In genomic region chr7:149147730-149148653, GRCh38 we compare ENCODE assay signal across 9 cellular contexts. TPM values are rescaled to one million over a fixed set of nuclear protein-coding genes. Genes with fewer than 3 reads are reported as not detected.
DNase-seq lines count a peak whose midpoint lies in the region; ATAC-seq, FAIRE-seq and TF ChIP-seq lines count a peak whose summit lies in the region.
"Had no signal": no experiment of that assay in that cellular context is flagged by ENCODE, and none has a peak within 500 bp of the region (broad histone marks: within the 10 kb centered on the region; RNA-seq: fewer than 3 reads in every experiment).

No MANE protein-coding gene starts in this region.

- no peak for FAIRE-seq in GM12878 (lab: Jason Lieb, UNC)
- no peak for FAIRE-seq in D721Med (lab: Jason Lieb, UNC)
- FAIRE-seq: islet of Langerhans had no signal

- H3K4me1 ChIP-seq in DND-41 (ENCODE audit: insufficient read depth, low read length) (peaks cover 33% of the 10 kb centered on the region), HUES48 (ENCODE audit: control insufficient read depth, insufficient read depth, low read length) (peaks cover 51% of the 10 kb centered on the region), GM12878 (ENCODE audit: control insufficient read depth, insufficient read depth, low read length) (peaks cover 5% of the 10 kb centered on the region), iPS DF 6.9 (ENCODE audit: control insufficient read depth, insufficient read depth, low read length) (no peaks in the 10 kb centered on the region; the same call in 1 of the 2 replicates), sigmoid colon (peaks cover 0 to 31% (median 21%) of the 10 kb centered on the region in 4 donors)

- peak overlapping the region; percentile 61 to 80 for H3K4me3 ChIP-seq in DND-41 (ENCODE audit: low read depth in 1 of 2, low read length in 2 of 2)
- peak overlapping the region; percentile 92 for H3K4me3 ChIP-seq in HUES48 (ENCODE audit: low read depth, low read length)
- peak overlapping the region; percentile 80 for H3K4me3 ChIP-seq in GM12878
- H3K4me3 ChIP-seq in iPS DF 6.9 (ENCODE audit: low read length): peak overlapping the region; percentile 98
- H3K4me3 ChIP-seq in sigmoid colon: peak overlapping the region; percentile 72 to 92 (median 84)

- no peaks in the 10 kb centered on the region for H3K27me3 ChIP-seq in DND-41 (ENCODE audit: insufficient read depth, low read length, poor library complexity)
- H3K27me3 ChIP-seq in HUES48 (ENCODE audit: control insufficient read depth, insufficient read depth, low read length): no peaks in the 10 kb centered on the region
- H3K27me3 ChIP-seq in GM12878 (replicated peaks in 1 of 2; ENCODE audit: control insufficient read depth in 2 of 2, insufficient read depth in 2 of 2, low read length in 1 of 2): no peaks in the 10 kb centered on the region
- H3K27me3 ChIP-seq in iPS DF 6.9 (ENCODE audit: control insufficient read depth, insufficient read depth, low read length): no peaks in the 10 kb centered on the region
- H3K27me3 ChIP-seq in sigmoid colon: no peaks in the 10 kb centered on the region

- SMC1A ChIA-PET in GM12878 (lab: Charles Lee; ENCODE audit: uncharacterized antibody, unreplicated experiment): interaction anchor here (1.1 to 1.7 kb wide), 4 partner anchors 17 to 137 kb away, joined by 3 read pairs; partner anchors contain the start of gene ZNF282

- peak overlapping the region; percentile 97 for H3K4me2 ChIP-seq in DND-41 (ENCODE audit: insufficient read depth, low read length)
- H3K4me2 ChIP-seq in GM12878 (ENCODE audit: control insufficient read depth, insufficient read depth): peak overlapping the region; percentile 78

- H3K9ac ChIP-seq in DND-41 (ENCODE audit: low read depth, low read length): peak overlapping the region; percentile 73
- peak overlapping the region; percentile 94 for H3K9ac ChIP-seq in HUES48 (ENCODE audit: low read depth, low read length)
- peak overlapping the region; percentile 82 for H3K9ac ChIP-seq in GM12878 (ENCODE audit: control insufficient read depth, insufficient read depth, low read length)

- POLR2A ChIA-PET in GM12878 (lab: Charles Lee): interaction anchor here (0.8 to 3.0 kb wide), 7 partner anchors 10 to 114 kb away, joined by 3 to 31 read pairs (median 4); partner anchors contain the start of genes ZNF282, ZNF425 and ZNF783

- H3K27ac ChIP-seq in DND-41 (ENCODE audit: low read length): peak overlapping the region; percentile 93
- H3K27ac ChIP-seq in HUES48 (ENCODE audit: low read depth, low read length): peak overlapping the region; percentile 99
- peak overlapping the region; percentile 94 for H3K27ac ChIP-seq in GM12878 (ENCODE audit: control insufficient read depth, insufficient read depth)
- no peak overlapping the region for H3K27ac ChIP-seq in iPS DF 6.9 (ENCODE audit: low read length)
- H3K27ac ChIP-seq in sigmoid colon: peak overlapping the region; percentile 89 to 94 (median 92)

- ATAC-seq in DND-41 (ENCODE audit: insufficient read depth, low read depth): peak; percentile 40
- ATAC-seq in GM21515 (IDR thresholded peaks at IDR 0.05; ENCODE audit: unreplicated experiment): peak; percentile 32
- peak; percentile 47 for ATAC-seq in GM12878

- H3K79me2 ChIP-seq in DND-41 (ENCODE audit: insufficient read depth, low read length) (peaks cover 71% of the 10 kb centered on the region), GM12878 (ENCODE audit: control insufficient read depth, insufficient read depth, low read length) (peaks cover 55% of the 10 kb centered on the region)

- in situ Hi-C loops in GM12878 (cut with MboI): no loop called here

- TF ChIP-seq EP300 in GM12878 (IDR thresholded peaks at IDR 0.05; ENCODE audit: borderline replicate concordance in 1 of 2, control insufficient read depth in 1 of 2, low read depth in 2 of 2, low read length in 2 of 2) (peak in 1 of 2 experiments; percentile 12; a peak in 1 of 4 replicates), sigmoid colon (IDR thresholded peaks at IDR 0.05) (no peak)

- RAD21 ChIA-PET in GM12878 (lab: Charles Lee; ENCODE audit: unreplicated experiment): interaction anchor here (0.9 to 3.4 kb wide), 9 partner anchors 10 to 114 kb away, joined by 3 to 20 read pairs (median 4); partner anchors contain the start of genes ZNF282, ZNF425 and ZNF783

- DNase-seq in DND-41 (peak; percentile 55), T-helper 22 cell (ENCODE audit: low read depth) (peak; percentile 50), GM12878 (ENCODE audit: low read depth, low spot score) (no peak), iPS DF 6.9 (ENCODE audit: low read depth, low spot score) (no peak), sigmoid colon (peak; percentile 70), D721Med (ENCODE audit: insufficient read length, low spot score) (no peak)

- TF ChIP-seq POLR2A in GM12878 (IDR thresholded peaks at IDR 0.05; ENCODE audit: low read depth, low read length): peak; percentile 63
- TF ChIP-seq POLR2A in sigmoid colon (IDR thresholded peaks at IDR 0.05): no peak

- H4K20me1 ChIP-seq in DND-41 (ENCODE audit: insufficient read depth, low read length) (peaks cover 17% of the 10 kb centered on the region; the same call in 1 of the 2 replicates), GM12878 (ENCODE audit: control insufficient read depth, insufficient read depth) (no peaks in the 10 kb centered on the region)

- CTCF ChIA-PET in GM12878 (lab: Yijun Ruan, JAX): interaction anchor here (0.9 to 3.4 kb wide), 14 partner anchors 10 to 451 kb away, joined by 3 to 37 read pairs (median 4); partner anchors contain the start of genes ZNF282 and ZNF425

- BruUV-seq in GM12878 (replicated peaks; lab: Mats Ljungman, UMichigan): TSS peak; percentile 56

- peaks cover 5% of the 10 kb centered on the region for H3K36me3 ChIP-seq in DND-41 (ENCODE audit: insufficient read depth, low read length)
- H3K36me3 ChIP-seq in HUES48 (ENCODE audit: control insufficient read depth, insufficient read depth, low read length): peaks cover 29% of the 10 kb centered on the region
- H3K36me3 ChIP-seq in GM12878 (ENCODE audit: control insufficient read depth in 2 of 2, insufficient read depth in 2 of 2, low read length in 1 of 2): no peaks in the 10 kb centered on the region
- no peaks in the 10 kb centered on the region for H3K36me3 ChIP-seq in iPS DF 6.9 (ENCODE audit: control insufficient read depth, insufficient read depth, low read length)
- H3K36me3 ChIP-seq in sigmoid colon: no peaks in the 10 kb centered on the region

- peak overlapping the region; percentile 88 for H2AFZ ChIP-seq in DND-41 (ENCODE audit: low read depth, low read length)
- peak overlapping the region; percentile 82 for H2AFZ ChIP-seq in GM12878 (ENCODE audit: control insufficient read depth, low read depth, low read length)

- WGBS in GM12878 (ENCODE audit: insufficient coverage, insufficient replicate concordance, low lambda C conversion rate, missing lambda C conversion rate): 1% methylated on average over 84 of the region's 87 CpGs
- no CpG with 5 or more reads among the region's 87 CpGs for WGBS in iPS DF 6.9 (ENCODE audit: insufficient coverage, insufficient read length)
- 0 to 1% methylated on average over 87 of the region's 87 CpGs for WGBS in sigmoid colon, 2 donors

- intact Hi-C loops in GM12878 (cut with micrococcal nuclease; ENCODE audit: unreplicated experiment) (loop anchor here (1.0 to 10.0 kb wide), 5 partner anchors 22 to 474 kb away; partner anchors contain the start of genes ZNF212, ZNF282 and ZNF425), sigmoid colon (cut with DNase I) (loop anchor here (1.0 to 5.0 kb wide), 5 partner anchors 22 to 1259 kb away; partner anchors contain the start of genes EZH2, ZNF282, ZNF425 and ZNF786)

- TF ChIP-seq RAD21 in GM12878 (IDR thresholded peaks at IDR 0.05; ENCODE audit: insufficient read depth, low read depth, low read length): no peak

- no peaks in the 10 kb centered on the region for H3K9me3 ChIP-seq in DND-41 (ENCODE audit: insufficient read depth, low read length, severe bottlenecking)
- H3K9me3 ChIP-seq in HUES48 (ENCODE audit: control insufficient read depth, insufficient read depth, low read length): no peaks in the 10 kb centered on the region
- H3K9me3 ChIP-seq in GM12878 (replicated peaks; ENCODE audit: control insufficient read depth, insufficient read depth, low read length): no peaks in the 10 kb centered on the region
- no peaks in the 10 kb centered on the region for H3K9me3 ChIP-seq in iPS DF 6.9 (ENCODE audit: control insufficient read depth, insufficient read depth, low read length)
- no peaks in the 10 kb centered on the region for H3K9me3 ChIP-seq in sigmoid colon

- no peak for TF ChIP-seq CTCF in DND-41 (IDR thresholded peaks at IDR 0.05; ENCODE audit: borderline replicate concordance, extremely low read depth, low read length, poor library complexity, severe bottlenecking)
- no peak for TF ChIP-seq CTCF in GM12878 (IDR thresholded peaks at IDR 0.05 in 2 of 3, conservative IDR thresholded peaks at IDR 0.05 in 1 of 3; ENCODE audit: control insufficient read depth in 2 of 3, extremely low read depth in 1 of 3, insufficient read depth in 1 of 3, low read depth in 3 of 3, low read length in 3 of 3)
- TF ChIP-seq CTCF in sigmoid colon (IDR thresholded peaks at IDR 0.05): no peak
- TF ChIP-seq CTCF in D721Med (IDR thresholded peaks at IDR 0.05; ENCODE audit: insufficient read depth, missing control alignments): no peak

RNA-seq across cellular contexts. Expression of gene ZNF398, which starts 0.7 kb away (rescaled TPM):
- 18.3 and 23.5 TPM in 2 replicates for total RNA-seq in GM12878 (2013; cell fraction: nucleolus; rRNA removed)
- total RNA-seq in GM12878 (2014; rRNA removed): 9.8 and 13.6 TPM in 2 replicates
- 9.3 and 9.5 TPM in 2 replicates for total RNA-seq in GM12878 (2014; rRNA removed; fragmentation: Illumina TruSeq; extraction: Trizol)
- total RNA-seq in GM12878 (2021): 12.9 and 15.3 TPM in 2 replicates
- polyA plus RNA-seq in GM12878 (2011; ENCODE audit: low read depth): 3.9 TPM
- 4.1 and 8.1 TPM in 2 replicates for polyA plus RNA-seq in GM12878 (2011; rRNA removed)
- 7.9 and 9.8 TPM in 2 replicates for polyA plus RNA-seq in GM12878 (2011; cell fraction: cytosol; rRNA removed)
- 12.4 and 12.9 TPM in 2 replicates for polyA plus RNA-seq in GM12878 (2011; cell fraction: nucleus; rRNA removed)
- 4.8 TPM in 2 replicates for polyA plus RNA-seq in GM12878 (2012)
- polyA plus RNA-seq in GM12878 (2014; fragmentation: Illumina TruSeq; extraction: Trizol): 8.3 and 10.4 TPM in 2 replicates
- polyA plus RNA-seq in GM12878 (2014; fragmentation: Nextera tagmentation; extraction: Ambion mirVana): 1 to 10 TPM; 2.3 to 2.5 TPM
- polyA plus RNA-seq in GM12878 (2014; rRNA removed): 7.8 and 9.3 TPM in 2 replicates
- polyA plus RNA-seq in GM12878 (2016; fragmentation: Nextera tagmentation; extraction: Ambion mirVana): 10 to 100 TPM; 10.6 to 10.9 TPM
- 20.1 and 23.0 TPM in 2 replicates for polyA minus RNA-seq in GM12878 (2011; rRNA and poly(A)+ RNA removed)
- 6.5 TPM in 2 replicates for polyA minus RNA-seq in GM12878 (2011; cell fraction: cytosol; rRNA and poly(A)+ RNA removed)
- 9.1 and 18.6 TPM in 2 replicates for polyA minus RNA-seq in GM12878 (2011; cell fraction: nucleus; rRNA and poly(A)+ RNA removed)
- total RNA-seq in sigmoid colon: 10 to 100 TPM; 13.0 to 19.7 (median 18.4) TPM
- polyA plus RNA-seq in sigmoid colon: 1 to 10 TPM; 2.4 to 5.3 (median 2.5) TPM

RNA-seq across cellular contexts. Expression of gene ZNF425, which starts 21.9 kb away (rescaled TPM):
- 0.84 and 0.95 TPM in 2 replicates for total RNA-seq in GM12878 (2013; cell fraction: nucleolus; rRNA removed)
- total RNA-seq in GM12878 (2014; rRNA removed) (0.79 and 1.0 TPM in 2 replicates), GM12878 (2014; rRNA removed; fragmentation: Illumina TruSeq; extraction: Trizol) (0.88 and 1.2 TPM in 2 replicates), GM12878 (2021) (0.69 and 1.6 TPM in 2 replicates), sigmoid colon (1 to 10 TPM; 2.9 to 4.9 (median 3.6) TPM)
- polyA plus RNA-seq in GM12878 (2011; ENCODE audit: low read depth): 0.21 TPM
- polyA plus RNA-seq in GM12878 (2011; rRNA removed) (0.53 and 0.95 TPM in 2 replicates), GM12878 (2014; fragmentation: Illumina TruSeq; extraction: Trizol) (0.25 and 1.0 TPM in 2 replicates), GM12878 (2014; fragmentation: Nextera tagmentation; extraction: Ambion mirVana) (under 1 TPM; 0.19 to 0.20 TPM), GM12878 (2014; rRNA removed) (0.41 and 0.99 TPM in 2 replicates), GM12878 (2016; fragmentation: Nextera tagmentation; extraction: Ambion mirVana) (1 to 10 TPM; 1.8 TPM), sigmoid colon (under 1 TPM; 0.60 to 0.85 (median 0.69) TPM)
- 0.53 and 0.66 TPM in 2 replicates for polyA plus RNA-seq in GM12878 (2011; cell fraction: cytosol; rRNA removed)
- polyA plus RNA-seq in GM12878 (2011; cell fraction: nucleus; rRNA removed): 0.40 and 0.53 TPM in 2 replicates
- polyA plus RNA-seq in GM12878 (2012): 0.39 and 0.59 TPM in 2 replicates
- polyA minus RNA-seq in GM12878 (2011; rRNA and poly(A)+ RNA removed): 0.73 and 1.0 TPM in 2 replicates
- polyA minus RNA-seq in GM12878 (2011; cell fraction: cytosol; rRNA and poly(A)+ RNA removed): not detected in 2 replicates
- 0.48 TPM in 2 replicates for polyA minus RNA-seq in GM12878 (2011; cell fraction: nucleus; rRNA and poly(A)+ RNA removed)

RNA-seq across cellular contexts. Expression of gene ZNF282, which starts 47.4 kb away (rescaled TPM):
- total RNA-seq in GM12878 (2013; cell fraction: nucleolus; rRNA removed): 29.0 and 61.3 TPM in 2 replicates
- 14.2 and 15.2 TPM in 2 replicates for total RNA-seq in GM12878 (2014; rRNA removed)
- total RNA-seq in GM12878 (2014; rRNA removed; fragmentation: Illumina TruSeq; extraction: Trizol): 8.3 and 8.4 TPM in 2 replicates
- 28.4 and 30.9 TPM in 2 replicates for total RNA-seq in GM12878 (2021)
- 3.8 TPM for polyA plus RNA-seq in GM12878 (2011; ENCODE audit: low read depth)
- polyA plus RNA-seq in GM12878 (2011; rRNA removed): 6.5 and 14.3 TPM in 2 replicates
- 11.9 and 17.1 TPM in 2 replicates for polyA plus RNA-seq in GM12878 (2011; cell fraction: cytosol; rRNA removed)
- 22.0 and 28.1 TPM in 2 replicates for polyA plus RNA-seq in GM12878 (2011; cell fraction: nucleus; rRNA removed)
- polyA plus RNA-seq in GM12878 (2012): 10.7 and 12.8 TPM in 2 replicates
- polyA plus RNA-seq in GM12878 (2014; fragmentation: Illumina TruSeq; extraction: Trizol): 2.7 and 7.8 TPM in 2 replicates
- polyA plus RNA-seq in GM12878 (2014; fragmentation: Nextera tagmentation; extraction: Ambion mirVana): under 1 TPM; 0.35 to 0.84 TPM
- polyA plus RNA-seq in GM12878 (2014; rRNA removed): 18.2 and 28.3 TPM in 2 replicates
- 1 to 10 TPM; 2.2 to 2.5 TPM for polyA plus RNA-seq in GM12878 (2016; fragmentation: Nextera tagmentation; extraction: Ambion mirVana)
- polyA minus RNA-seq in GM12878 (2011; rRNA and poly(A)+ RNA removed): 8.1 and 18.7 TPM in 2 replicates
- polyA minus RNA-seq in GM12878 (2011; cell fraction: cytosol; rRNA and poly(A)+ RNA removed): 10.2 and 11.0 TPM in 2 replicates
- polyA minus RNA-seq in GM12878 (2011; cell fraction: nucleus; rRNA and poly(A)+ RNA removed): 16.7 and 17.4 TPM in 2 replicates
- 10 to 100 TPM; 11.8 to 24.9 (median 13.9) TPM for total RNA-seq in sigmoid colon
- polyA plus RNA-seq in sigmoid colon: 10 to 100 TPM in 1 of 3 donors, 1 to 10 TPM in 2; 6.9 to 17.6 (median 7.2) TPM

RNA-seq across cellular contexts. Expression of gene ZNF786, which starts 57.5 kb away (rescaled TPM):
- 8.3 and 9.4 TPM in 2 replicates for total RNA-seq in GM12878 (2013; cell fraction: nucleolus; rRNA removed)
- 4.8 and 6.3 TPM in 2 replicates for total RNA-seq in GM12878 (2014; rRNA removed)
- total RNA-seq in GM12878 (2014; rRNA removed; fragmentation: Illumina TruSeq; extraction: Trizol): 3.7 and 4.1 TPM in 2 replicates
- total RNA-seq in GM12878 (2021): 5.8 and 6.4 TPM in 2 replicates
- 1.2 TPM for polyA plus RNA-seq in GM12878 (2011; ENCODE audit: low read depth)
- 1.6 and 1.8 TPM in 2 replicates for polyA plus RNA-seq in GM12878 (2011; rRNA removed)
- 1.9 and 3.2 TPM in 2 replicates for polyA plus RNA-seq in GM12878 (2011; cell fraction: cytosol; rRNA removed)
- polyA plus RNA-seq in GM12878 (2011; cell fraction: nucleus; rRNA removed): 2.5 and 4.3 TPM in 2 replicates
- polyA plus RNA-seq in GM12878 (2012): 2.5 and 3.0 TPM in 2 replicates
- 2.0 and 2.9 TPM in 2 replicates for polyA plus RNA-seq in GM12878 (2014; fragmentation: Illumina TruSeq; extraction: Trizol)
- under 1 TPM; 0.47 to 0.86 TPM for polyA plus RNA-seq in GM12878 (2014; fragmentation: Nextera tagmentation; extraction: Ambion mirVana)
- 3.7 and 4.4 TPM in 2 replicates for polyA plus RNA-seq in GM12878 (2014; rRNA removed)
- polyA plus RNA-seq in GM12878 (2016; fragmentation: Nextera tagmentation; extraction: Ambion mirVana): 1 to 10 TPM; 4.9 to 7.0 TPM
- polyA minus RNA-seq in GM12878 (2011; rRNA and poly(A)+ RNA removed): 4.3 and 8.3 TPM in 2 replicates
- polyA minus RNA-seq in GM12878 (2011; cell fraction: cytosol; rRNA and poly(A)+ RNA removed): 2.1 and 2.3 TPM in 2 replicates
- 2.3 and 5.0 TPM in 2 replicates for polyA minus RNA-seq in GM12878 (2011; cell fraction: nucleus; rRNA and poly(A)+ RNA removed)
- total RNA-seq in sigmoid colon: 1 to 10 TPM; 3.0 to 6.9 (median 3.9) TPM
- 1 to 10 TPM in 2 of 3 donors, under 1 TPM in 1; 0.60 to 4.6 (median 1.2) TPM for polyA plus RNA-seq in sigmoid colon

Comparison
In these comparisons a context has a peak if more than half of its experiments do, and no peak if none do; other contexts are left out.
1. DNase-seq: peak in DND-41 (single experiment), T-helper 22 cell (single experiment) and sigmoid colon (single experiment); none in GM12878 (single experiment), iPS DF 6.9 (single experiment) and D721Med (single experiment).
2. Peak in every context shown above with its lines, with median percentiles within 50 percentile points of each other: ATAC-seq, H3K4me3 ChIP-seq and H3K9ac ChIP-seq.